In the genomic region with DNA sequence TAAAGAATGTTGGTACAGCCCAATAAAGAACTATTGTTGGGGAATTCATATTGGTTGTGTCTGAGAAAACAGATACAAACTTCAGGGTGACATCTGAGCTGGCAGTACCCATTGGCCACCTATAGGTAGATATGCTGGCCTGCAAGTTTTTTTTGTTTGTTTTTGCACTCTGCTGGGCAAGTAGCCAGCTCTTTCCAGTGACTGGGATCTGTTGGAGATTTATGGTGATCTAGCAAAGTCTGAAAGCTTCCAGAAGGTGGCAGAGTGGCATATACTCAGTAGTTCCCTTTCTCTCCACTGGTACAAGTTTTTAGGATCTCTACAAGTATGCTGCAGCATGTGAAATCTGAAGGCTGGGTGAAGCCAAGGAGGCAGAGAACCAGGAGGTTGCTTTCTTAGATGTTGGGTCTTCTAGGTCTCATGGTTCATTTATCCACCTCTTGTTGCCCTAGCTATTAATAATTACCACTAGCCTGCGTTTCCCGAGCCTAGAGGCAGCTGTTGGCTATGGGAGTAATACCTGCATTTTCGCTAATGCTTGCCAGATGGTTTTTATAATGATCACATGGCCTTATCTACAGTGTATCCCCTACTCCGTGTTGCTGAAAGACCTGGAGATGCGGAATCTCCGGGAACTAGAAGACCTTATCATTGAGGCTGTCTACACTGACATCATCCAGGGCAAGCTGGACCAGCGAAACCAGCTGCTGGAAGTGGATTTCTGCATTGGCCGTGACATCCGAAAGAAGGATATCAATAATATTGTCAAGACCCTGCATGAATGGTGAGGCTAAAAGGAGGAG, we compare ENCODE assay signal across 8 cellular contexts. TPM values are rescaled to one million over a fixed set of nuclear protein-coding genes. Genes with fewer than 3 reads are reported as not detected.
DNase-seq lines count a peak whose midpoint lies in the region; ATAC-seq and TF ChIP-seq lines count a peak whose summit lies in the region.

No MANE protein-coding gene starts in this region.

- H3K4me3 ChIP-seq in HEK293 (ENCODE audit: low read depth, low read length) (no peak overlapping the region), lower leg skin (ENCODE audit: low read depth, poor library complexity, severe bottlenecking) (no peak overlapping the region), upper lobe of right lung (no peak overlapping the region)

- CTCF ChIA-PET in HEK293 (lab: Yijun Ruan, JAX), result interaction anchor here (0.6 to 3.3 kb wide), 11 partner anchors 9 to 590 kb away, joined by 3 to 17 read pairs (median 5); a partner anchor contains a TSS

- no peak for TF ChIP-seq POLR2A in lower leg skin (IDR thresholded peaks at IDR 0.05)

- POLR2A ChIA-PET in HEK293 (lab: Yijun Ruan, JAX), result interaction anchor here (1.3 to 1.5 kb wide), 3 partner anchors 10 to 81 kb away, joined by 3 to 8 read pairs (median 4); a partner anchor contains a TSS

- 91 to 92% methylated on average over 9 of the region's 9 CpGs for WGBS in lower leg skin, 2 donors

- DNase-seq in AG08395 (ENCODE audit: low spot score) (peak; percentile 52), SHP77 treated with DMSO at 0.1 percent for 48 hours (lab: John Stamatoyannopoulos, UW) (peak; percentile 43), foreskin melanocyte (peak; percentile 35), lower leg skin (ENCODE audit: low spot score in 2 of 2) (no peak), upper lobe of right lung (no peak)
- no peak for DNase-seq in activated CD8-positive, alpha-beta memory T cell treated with anti-CD3 and anti-CD28 coated beads, Interleukin-2, amount 50 U/mL, for 48 hours
- DNase-seq in activated naive CD4-positive, alpha-beta T cell (lab: John Stamatoyannopoulos, UW), result no peak

- peak; percentile 94 for TF ChIP-seq CTCF in HEK293 (tag by site-specific recombination; IDR thresholded peaks at IDR 0.05)
- TF ChIP-seq CTCF in lower leg skin (IDR thresholded peaks at IDR 0.05), result no peak
- no peak for TF ChIP-seq CTCF in upper lobe of right lung (IDR thresholded peaks at IDR 0.05)

- H3K4me1 ChIP-seq in HEK293 (ENCODE audit: control insufficient read depth, insufficient read depth, low read length) (0 out of 2 replicates have a peak, but pooled peaks cover 3% of the 10 kb centered on the region), upper lobe of right lung (no peaks in the 10 kb centered on the region)

- intact Hi-C loops in lower leg skin (cut with DNase I; ENCODE audit: low total_unique reads), result no loop called here
- intact Hi-C loops in upper lobe of right lung (cut with DNase I), result no loop called here

- H3K27ac ChIP-seq in HEK293 (ENCODE audit: extremely low read depth, low read depth, low read length) (no peak overlapping the region), upper lobe of right lung (no peak overlapping the region)

- H3K9me3 ChIP-seq in HEK293 (ENCODE audit: control insufficient read depth, insufficient read depth, low read depth, low read length), result no peaks in the 10 kb centered on the region
- no peaks in the 10 kb centered on the region for H3K9me3 ChIP-seq in upper lobe of right lung

- H3K36me3 ChIP-seq in HEK293 (ENCODE audit: control insufficient read depth in 2 of 2, insufficient read depth in 1 of 2, low read length in 2 of 2) (peaks cover 16 to 86% of the 10 kb centered on the region in 2 experiments), upper lobe of right lung (peaks cover 97% of the 10 kb centered on the region)

- no peaks in the 10 kb centered on the region for H3K27me3 ChIP-seq in upper lobe of right lung

- no peak for ATAC-seq in upper lobe of right lung

TF ChIP-seq in HEK293, 187 proteins besides CTCF, POLR2A, EP300 and RAD21 (continues in another document):
- TF ChIP-seq ZNF501 (tag by site-specific recombination; IDR thresholded peaks at IDR 0.05), result no peak
- no peak for TF ChIP-seq MEIS1 (CRISPR knock-in tag; IDR thresholded peaks at IDR 0.05; ENCODE audit: borderline replicate concordance)
- no peak for TF ChIP-seq ZBTB17 (tag by site-specific recombination; IDR thresholded peaks at IDR 0.05)
- TF ChIP-seq, protein P1, sequence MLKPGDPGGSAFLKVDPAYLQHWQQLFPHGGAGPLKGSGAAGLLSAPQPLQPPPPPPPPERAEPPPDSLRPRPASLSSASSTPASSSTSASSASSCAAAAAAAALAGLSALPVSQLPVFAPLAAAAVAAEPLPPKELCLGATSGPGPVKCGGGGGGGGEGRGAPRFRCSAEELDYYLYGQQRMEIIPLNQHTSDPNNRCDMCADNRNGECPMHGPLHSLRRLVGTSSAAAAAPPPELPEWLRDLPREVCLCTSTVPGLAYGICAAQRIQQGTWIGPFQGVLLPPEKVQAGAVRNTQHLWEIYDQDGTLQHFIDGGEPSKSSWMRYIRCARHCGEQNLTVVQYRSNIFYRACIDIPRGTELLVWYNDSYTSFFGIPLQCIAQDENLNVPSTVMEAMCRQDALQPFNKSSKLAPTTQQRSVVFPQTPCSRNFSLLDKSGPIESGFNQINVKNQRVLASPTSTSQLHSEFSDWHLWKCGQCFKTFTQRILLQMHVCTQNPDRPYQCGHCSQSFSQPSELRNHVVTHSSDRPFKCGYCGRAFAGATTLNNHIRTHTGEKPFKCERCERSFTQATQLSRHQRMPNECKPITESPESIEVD (tag by site-specific recombination; IDR thresholded peaks at IDR 0.05), result no peak
- TF ChIP-seq IKZF3 (tag by site-specific recombination; IDR thresholded peaks at IDR 0.05), result peak; percentile 55; the same call in 1 of the 2 replicates
- TF ChIP-seq, protein P2, sequence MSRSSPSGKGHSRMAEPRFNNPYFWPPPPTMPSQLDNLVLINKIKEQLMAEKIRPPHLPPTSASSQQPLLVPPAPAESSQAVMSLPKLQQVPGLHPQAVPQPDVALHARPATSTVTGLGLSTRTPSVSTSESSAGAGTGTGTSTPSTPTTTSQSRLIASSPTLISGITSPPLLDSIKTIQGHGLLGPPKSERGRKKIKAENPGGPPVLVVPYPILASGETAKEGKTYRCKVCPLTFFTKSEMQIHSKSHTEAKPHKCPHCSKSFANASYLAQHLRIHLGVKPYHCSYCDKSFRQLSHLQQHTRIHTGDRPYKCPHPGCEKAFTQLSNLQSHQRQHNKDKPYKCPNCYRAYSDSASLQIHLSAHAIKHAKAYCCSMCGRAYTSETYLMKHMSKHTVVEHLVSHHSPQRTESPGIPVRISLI (tag by site-specific recombination; IDR thresholded peaks at IDR 0.05), result no peak
- peak; percentile 46; the same call in 1 of the 2 replicates for TF ChIP-seq ZSCAN30 (tag by site-specific recombination; IDR thresholded peaks at IDR 0.05)
- TF ChIP-seq GLI2 (tag by site-specific recombination; IDR thresholded peaks at IDR 0.05; ENCODE audit: borderline replicate concordance, low read depth), result no peak
- TF ChIP-seq ZNF776 (tag by site-specific recombination; IDR thresholded peaks at IDR 0.05; ENCODE audit: borderline replicate concordance), result no peak
- TF ChIP-seq OSR2 (tag by site-specific recombination; IDR thresholded peaks at IDR 0.05), result no peak
- TF ChIP-seq ZNF292 (tag by site-specific recombination; IDR thresholded peaks at IDR 0.05; ENCODE audit: borderline replicate concordance, low read depth), result no peak
- no peak for TF ChIP-seq ZNF549 (tag by site-specific recombination; IDR thresholded peaks at IDR 0.05)
- TF ChIP-seq TCF7L2 (IDR thresholded peaks at IDR 0.05; ENCODE audit: borderline replicate concordance, low read depth, low read length), result no peak
- TF ChIP-seq ZNF473 (tag by site-specific recombination; IDR thresholded peaks at IDR 0.05), result no peak
- TF ChIP-seq, protein P3, sequence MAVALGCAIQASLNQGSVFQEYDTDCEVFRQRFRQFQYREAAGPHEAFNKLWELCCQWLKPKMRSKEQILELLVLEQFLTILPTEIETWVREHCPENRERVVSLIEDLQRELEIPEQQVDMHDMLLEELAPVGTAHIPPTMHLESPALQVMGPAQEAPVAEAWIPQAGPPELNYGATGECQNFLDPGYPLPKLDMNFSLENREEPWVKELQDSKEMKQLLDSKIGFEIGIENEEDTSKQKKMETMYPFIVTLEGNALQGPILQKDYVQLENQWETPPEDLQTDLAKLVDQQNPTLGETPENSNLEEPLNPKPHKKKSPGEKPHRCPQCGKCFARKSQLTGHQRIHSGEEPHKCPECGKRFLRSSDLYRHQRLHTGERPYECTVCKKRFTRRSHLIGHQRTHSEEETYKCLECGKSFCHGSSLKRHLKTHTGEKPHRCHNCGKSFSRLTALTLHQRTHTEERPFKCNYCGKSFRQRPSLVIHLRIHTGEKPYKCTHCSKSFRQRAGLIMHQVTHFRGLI (tag by site-specific recombination; IDR thresholded peaks at IDR 0.05), result no peak
- TF ChIP-seq ZNF777 (tag by site-specific recombination; IDR thresholded peaks at IDR 0.05; ENCODE audit: borderline replicate concordance), result no peak
- TF ChIP-seq, protein P4, sequence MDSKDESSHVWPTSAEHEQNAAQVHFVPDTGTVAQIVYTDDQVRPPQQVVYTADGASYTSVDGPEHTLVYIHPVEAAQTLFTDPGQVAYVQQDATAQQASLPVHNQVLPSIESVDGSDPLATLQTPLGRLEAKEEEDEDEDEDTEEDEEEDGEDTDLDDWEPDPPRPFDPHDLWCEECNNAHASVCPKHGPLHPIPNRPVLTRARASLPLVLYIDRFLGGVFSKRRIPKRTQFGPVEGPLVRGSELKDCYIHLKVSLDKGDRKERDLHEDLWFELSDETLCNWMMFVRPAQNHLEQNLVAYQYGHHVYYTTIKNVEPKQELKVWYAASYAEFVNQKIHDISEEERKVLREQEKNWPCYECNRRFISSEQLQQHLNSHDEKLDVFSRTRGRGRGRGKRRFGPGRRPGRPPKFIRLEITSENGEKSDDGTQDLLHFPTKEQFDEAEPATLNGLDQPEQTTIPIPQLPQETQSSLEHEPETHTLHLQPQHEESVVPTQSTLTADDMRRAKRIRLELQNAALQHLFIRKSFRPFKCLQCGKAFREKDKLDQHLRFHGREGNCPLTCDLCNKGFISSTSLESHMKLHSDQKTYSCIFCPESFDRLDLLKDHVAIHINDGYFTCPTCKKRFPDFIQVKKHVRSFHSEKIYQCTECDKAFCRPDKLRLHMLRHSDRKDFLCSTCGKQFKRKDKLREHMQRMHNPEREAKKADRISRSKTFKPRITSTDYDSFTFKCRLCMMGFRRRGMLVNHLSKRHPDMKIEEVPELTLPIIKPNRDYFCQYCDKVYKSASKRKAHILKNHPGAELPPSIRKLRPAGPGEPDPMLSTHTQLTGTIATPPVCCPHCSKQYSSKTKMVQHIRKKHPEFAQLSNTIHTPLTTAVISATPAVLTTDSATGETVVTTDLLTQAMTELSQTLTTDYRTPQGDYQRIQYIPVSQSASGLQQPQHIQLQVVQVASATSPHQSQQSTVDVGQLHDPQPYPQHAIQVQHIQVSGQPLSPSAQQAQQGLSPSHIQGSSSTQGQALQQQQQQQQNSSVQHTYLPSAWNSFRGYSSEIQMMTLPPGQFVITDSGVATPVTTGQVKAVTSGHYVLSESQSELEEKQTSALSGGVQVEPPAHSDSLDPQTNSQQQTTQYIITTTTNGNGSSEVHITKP (tag by site-specific recombination; IDR thresholded peaks at IDR 0.05), result peak; percentile 87
- TF ChIP-seq ZNF558 (tag by site-specific recombination; IDR thresholded peaks at IDR 0.05), result no peak

RNA-seq across cellular contexts. Expression of a gene that starts 9.5 kb away (rescaled TPM):
- total RNA-seq in lower leg skin (10 to 100 TPM; 13.7 to 35.2 (median 24.4) TPM), upper lobe of right lung (34.8 TPM)

RNA-seq across cellular contexts. Expression of a gene that starts 14.6 kb away (rescaled TPM):
- total RNA-seq in lower leg skin, result 10 to 100 TPM; 13.0 to 25.3 (median 18.1) TPM
- 18.7 TPM for total RNA-seq in upper lobe of right lung

Comparison
In these comparisons a context has a peak if more than half of its experiments do, and no peak if none do; other contexts are left out.
1. DNase-seq: peak in AG08395 (single experiment), SHP77 treated with DMSO at 0.1 percent for 48 hours (single experiment) and foreskin melanocyte (single experiment); none in activated CD8-positive, alpha-beta memory T cell treated with anti-CD3 and anti-CD28 coated beads, Interleukin-2, amount 50 U/mL, for 48 hours (single experiment), lower leg skin (0 of 2), activated naive CD4-positive, alpha-beta T cell (0 of 4) and upper lobe of right lung (single experiment).